Comparison of ENCODE assay signal across 8 cellular contexts in the genomic region with DNA sequence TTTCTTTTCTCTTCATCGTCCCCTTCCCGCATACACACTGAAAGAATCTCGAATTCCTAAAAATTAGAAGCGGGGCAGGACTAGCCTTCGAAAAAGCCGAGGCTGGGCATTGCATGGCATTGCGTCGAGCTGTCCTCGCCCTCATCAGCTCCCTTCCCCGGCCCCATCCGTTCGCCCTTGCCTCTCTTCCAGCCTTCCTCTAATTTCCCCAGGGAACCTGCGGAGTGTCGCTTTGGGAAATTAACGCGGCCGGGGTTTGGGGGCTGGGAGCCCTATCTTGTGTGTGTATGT. TPM values are rescaled to one million over a fixed set of nuclear protein-coding genes. Genes with fewer than 3 reads are reported as not detected.
DNase-seq lines count a peak whose midpoint lies in the region; ATAC-seq and TF ChIP-seq lines count a peak whose summit lies in the region.

No MANE protein-coding gene starts in this region.

- ATAC-seq in central memory CD8-positive, alpha-beta T cell (replicated peaks; ENCODE audit: extremely low read depth, poor library complexity, severe bottlenecking), result no peak
- ATAC-seq in HG02885 (IDR thresholded peaks at IDR 0.05; ENCODE audit: poor library complexity, unreplicated experiment) (no peak), HG03135 (IDR thresholded peaks at IDR 0.05; ENCODE audit: unreplicated experiment) (no peak)

- peaks cover 14% of the 10 kb centered on the region for H3K36me3 ChIP-seq in muscle layer of colon (ENCODE audit: insufficient read depth, low read length)

- H3K27me3 Mint-ChIP-seq in IgD-negative memory B cell, result peaks cover 37% of the 10 kb centered on the region
- H3K27me3 Mint-ChIP-seq in central memory CD8-positive, alpha-beta T cell, result peaks cover 21% of the 10 kb centered on the region

- POLR2A ChIA-PET in AG04450 (lab: Yijun Ruan, JAX), result interaction anchor here (1.0 to 5.1 kb wide), 10 partner anchors 9 to 297 kb away, joined by 3 to 89 read pairs (median 7); a partner anchor contains a TSS

- peak overlapping the region in 1 of 3 donors; percentile 83 for H3K27ac Mint-ChIP-seq in IgD-negative memory B cell
- peak overlapping the region; percentile 60 for H3K27ac Mint-ChIP-seq in central memory CD8-positive, alpha-beta T cell (ENCODE audit: low read depth)

- H3K4me3 Mint-ChIP-seq in IgD-negative memory B cell, result peak overlapping the region; percentile 74 to 94 (median 86)
- peak overlapping the region; percentile 89 for H3K4me3 Mint-ChIP-seq in central memory CD8-positive, alpha-beta T cell

- H3K9ac ChIP-seq in muscle layer of colon (ENCODE audit: low read length), result peak overlapping the region; percentile 71

- H3K27me3 ChIP-seq in AG04450 (ENCODE audit: control insufficient read depth, insufficient read depth, low read length) (no peaks in the 10 kb centered on the region), muscle layer of colon (ENCODE audit: control insufficient read depth in 1 of 2, insufficient read depth in 2 of 2, low read length in 2 of 2) (no peaks in the 10 kb centered on the region)

- DNase-seq in AG04450 (ENCODE audit: low read depth, low spot score), result no peak
- DNase-seq in central memory CD8-positive, alpha-beta T cell (ENCODE audit: low spot score in 2 of 2), result no peak
- DNase-seq in DMS153 treated with DMSO at 0.1 percent for 48 hours (lab: John Stamatoyannopoulos, UW; ENCODE audit: unreplicated experiment), result no peak
- DNase-seq in amygdala (lab: John Stamatoyannopoulos, UW), result no peak

- peaks cover 7 to 17% (median 17%) of the 10 kb centered on the region in 3 donors for H3K4me1 Mint-ChIP-seq in IgD-negative memory B cell
- H3K4me1 Mint-ChIP-seq in central memory CD8-positive, alpha-beta T cell, result peaks cover 63% of the 10 kb centered on the region

- H3K36me3 Mint-ChIP-seq in IgD-negative memory B cell, result no peaks in the 10 kb centered on the region
- H3K36me3 Mint-ChIP-seq in central memory CD8-positive, alpha-beta T cell (ENCODE audit: insufficient read depth), result peaks cover 7% of the 10 kb centered on the region

- no peak for TF ChIP-seq CTCF in AG04450 (IDR thresholded peaks at IDR 0.05; ENCODE audit: low read depth, low read length)

- H3K9me3 ChIP-seq in AG04450 (ENCODE audit: control insufficient read depth, insufficient read depth, low read length) (no peaks in the 10 kb centered on the region; the same call in 1 of the 2 replicates), muscle layer of colon (ENCODE audit: low read length) (no peaks in the 10 kb centered on the region)

- peaks cover 69% of the 10 kb centered on the region for H3K4me1 ChIP-seq in muscle layer of colon (ENCODE audit: insufficient read depth, low read length)

- CTCF ChIA-PET in AG04450 (lab: Charles Lee), result interaction anchor here (0.6 to 7.9 kb wide), 25 partner anchors 8 to 1334 kb away, joined by 3 to 136 read pairs (median 6); a partner anchor contains a TSS

- H3K4me3 ChIP-seq in AG04450 (ENCODE audit: low read depth, low read length) (peak overlapping the region; percentile 85), muscle layer of colon (ENCODE audit: low read depth in 1 of 2, low read length in 2 of 2) (peak overlapping the region; percentile 79 to 88)

- H3K27ac ChIP-seq in AG04450 (ENCODE audit: low read depth, low read length) (peak overlapping the region; percentile 52), muscle layer of colon (ENCODE audit: low read depth, low read length) (peak overlapping the region; percentile 90)

- no peaks in the 10 kb centered on the region for H3K9me3 Mint-ChIP-seq in IgD-negative memory B cell
- no peaks in the 10 kb centered on the region for H3K9me3 Mint-ChIP-seq in central memory CD8-positive, alpha-beta T cell

RNA-seq across cellular contexts. Expression of a gene that starts 1.1 kb away (rescaled TPM):
- polyA plus RNA-seq in AG04450 (2011; rRNA removed), result 155 and 170 TPM in 2 replicates
- 73.0 and 109 TPM in 2 replicates for polyA minus RNA-seq in AG04450 (2011; rRNA and poly(A)+ RNA removed)
- 2.5 TPM for polyA plus RNA-seq in IgD-negative memory B cell

RNA-seq across cellular contexts. Expression of a gene that starts 5.1 kb away (rescaled TPM):
- polyA plus RNA-seq in AG04450 (2011; rRNA removed) (0.11 and 0.33 TPM in 2 replicates), IgD-negative memory B cell (0.88 TPM)
- polyA minus RNA-seq in AG04450 (2011; rRNA and poly(A)+ RNA removed), result 0.09 and 0.22 TPM in 2 replicates

RNA-seq across cellular contexts. Expression of a gene that starts 14.3 kb away (rescaled TPM):
- 241 and 263 TPM in 2 replicates for polyA plus RNA-seq in AG04450 (2011; rRNA removed)
- polyA minus RNA-seq in AG04450 (2011; rRNA and poly(A)+ RNA removed), result 148 and 185 TPM in 2 replicates
- 152 TPM for polyA plus RNA-seq in IgD-negative memory B cell

RNA-seq across cellular contexts. Expression of a gene that starts 22.1 kb away (rescaled TPM):
- polyA plus RNA-seq in AG04450 (2011; rRNA removed), result 24.8 and 24.9 TPM in 2 replicates
- polyA minus RNA-seq in AG04450 (2011; rRNA and poly(A)+ RNA removed), result 17.8 and 18.5 TPM in 2 replicates
- polyA plus RNA-seq in IgD-negative memory B cell, result 6.6 TPM

RNA-seq across cellular contexts. Expression of a gene that starts 43.4 kb away (rescaled TPM):
- polyA plus RNA-seq in AG04450 (2011; rRNA removed) (93.2 and 104 TPM in 2 replicates), IgD-negative memory B cell (36.8 TPM)
- polyA minus RNA-seq in AG04450 (2011; rRNA and poly(A)+ RNA removed), result 36.2 and 42.9 TPM in 2 replicates

Comparison
In these comparisons a context has a peak if more than half of its experiments do, and no peak if none do; other contexts are left out.
1. RNA of a gene that starts 1.1 kb away (polyA plus RNA-seq): 155 to 170 TPM in AG04450; 2.5 TPM in IgD-negative memory B cell (single experiment); every median in the first group is over 10 times any median in the second.